13 cellular contexts compared by ENCODE assay signal in genomic region chr1:49331066-49331852, GRCh38.
DNase-seq lines count a peak whose midpoint lies in the region; ATAC-seq and TF ChIP-seq lines count a peak whose summit lies in the region.
"Had no signal": no experiment of that assay in that cellular context is flagged by ENCODE, and none has a peak within 500 bp of the region (broad histone marks: within the 10 kb centered on the region; RNA-seq: fewer than 3 reads in every experiment).

No MANE protein-coding gene starts in this region.

- no peaks in the 10 kb centered on the region for H3K27me3 ChIP-seq in PC-3 (ENCODE audit: low read length)
- no peaks in the 10 kb centered on the region for H3K27me3 ChIP-seq in mesenchymal stem cell (ENCODE audit: control insufficient read depth in 1 of 2, insufficient read depth in 1 of 2, low read length in 2 of 2)
- H3K27me3 ChIP-seq in testis = no peaks in the 10 kb centered on the region
- H3K27me3 ChIP-seq in breast epithelium = no peaks in the 10 kb centered on the region
- H3K27me3 ChIP-seq: BLaER1 treated with 17β-estradiol and CSF1 and Interleukin-3, amounts not matched to agents 10 nM and 100 nM had no signal

- DNase-seq in CD14-positive monocyte (ENCODE audit: low spot score) (peak; percentile 44), PC-3 (peak; percentile 48), mesenchymal stem cell (no peak), testis (peak; percentile 16), NOMO-1 treated with DMSO at 0.1 percent for 48 hours (lab: John Stamatoyannopoulos, UW; ENCODE audit: unreplicated experiment) (no peak), breast epithelium (ENCODE audit: low spot score in 2 of 2) (no peak)
- DNase-seq: Caco-2; CD4-positive, alpha-beta T cell; GDM1; H9 had no signal

- H3K4me3 ChIP-seq in PC-3 (ENCODE audit: low read length) (no peak overlapping the region), mesenchymal stem cell (ENCODE audit: insufficient read depth in 1 of 2, low read depth in 1 of 2, low read length in 2 of 2) (no peak overlapping the region), testis (peak overlapping the region in 1 of 2 donors; percentile 29), breast epithelium (no peak overlapping the region)
- H3K4me3 ChIP-seq: BLaER1 treated with 17β-estradiol and CSF1 and Interleukin-3, amounts not matched to agents 10 nM and 100 nM had no signal

- no peaks in the 10 kb centered on the region for H3K9me2 ChIP-seq in PC-3 (replicated peaks; ENCODE audit: low read length)

- no peaks in the 10 kb centered on the region for H3K79me2 ChIP-seq in PC-3 (ENCODE audit: low read length)

- no peaks in the 10 kb centered on the region for H3K36me3 Mint-ChIP-seq in CD14-positive monocyte

- no peak overlapping the region for H2AK5ac ChIP-seq in mesenchymal stem cell (ENCODE audit: low read length, severe bottlenecking)

- no peak overlapping the region for H2BK12ac ChIP-seq in mesenchymal stem cell (ENCODE audit: low read length in 2 of 2)

- no peak overlapping the region for H2BK120ac ChIP-seq in mesenchymal stem cell (ENCODE audit: low read depth, low read length)

- no peak overlapping the region for H3K4ac ChIP-seq in mesenchymal stem cell (ENCODE audit: low read depth in 1 of 2, low read length in 2 of 2)

- H2BK5ac ChIP-seq in mesenchymal stem cell (ENCODE audit: low read depth, low read length, poor library complexity, severe bottlenecking) = no peak overlapping the region

- H3K9me3 Mint-ChIP-seq in CD14-positive monocyte = peaks cover 2 to 15% (median 5%) of the 10 kb centered on the region in 7 donors
- H3K9me3 Mint-ChIP-seq: CD4-positive, alpha-beta T cell had no signal

- intact Hi-C loops in CD14-positive monocyte (cut with micrococcal nuclease) (no loop called here), PC-3 (cut with micrococcal nuclease) (no loop called here), testis (cut with DNase I; ENCODE audit: low total_unique reads) (no loop called here), breast epithelium (cut with DNase I; ENCODE audit: low total_unique reads) (no loop called here)

- H3K36me3 ChIP-seq in PC-3 (ENCODE audit: low read depth, low read length) = no peaks in the 10 kb centered on the region
- H3K36me3 ChIP-seq in mesenchymal stem cell (ENCODE audit: control insufficient read depth in 1 of 2, insufficient read depth in 2 of 2, low read depth in 1 of 2, low read length in 2 of 2) = no peaks in the 10 kb centered on the region
- no peaks in the 10 kb centered on the region for H3K36me3 ChIP-seq in testis (ENCODE audit: low read depth, missing control alignments)
- no peaks in the 10 kb centered on the region for H3K36me3 ChIP-seq in breast epithelium
- H3K36me3 ChIP-seq: BLaER1 treated with 17β-estradiol and CSF1 and Interleukin-3, amounts not matched to agents 10 nM and 100 nM had no signal

- no peaks in the 10 kb centered on the region for H3K27me3 Mint-ChIP-seq in CD14-positive monocyte (ENCODE audit: low read depth in 3 of 3)
- H3K27me3 Mint-ChIP-seq: B cell; CD4-positive, alpha-beta T cell had no signal

- POLR2A ChIA-PET in PC-3 (lab: Charles Lee; ENCODE audit: unreplicated experiment) = no interaction called here

- H4K20me1 ChIP-seq in PC-3 (ENCODE audit: low read length) = no peaks in the 10 kb centered on the region
- H4K20me1 ChIP-seq: BLaER1 treated with 17β-estradiol and CSF1 and Interleukin-3, amounts not matched to agents 10 nM and 100 nM had no signal

- H3K4me3 Mint-ChIP-seq in CD14-positive monocyte = no peak overlapping the region
- H3K4me3 Mint-ChIP-seq: B cell; CD4-positive, alpha-beta T cell; H9 had no signal

- no peak for TF ChIP-seq CTCF in CD14-positive monocyte (IDR thresholded peaks at IDR 0.05)
- no peak for TF ChIP-seq CTCF in PC-3 (conservative IDR thresholded peaks at IDR 0.05; ENCODE audit: low read depth, low read length)
- TF ChIP-seq CTCF in testis (IDR thresholded peaks at IDR 0.05) = no peak
- no peak for TF ChIP-seq CTCF in breast epithelium (IDR thresholded peaks at IDR 0.05)

- ATAC-seq in PC-3 = no peak; the same call in 1 of the 2 replicates
- no peak for ATAC-seq in GM19463 (IDR thresholded peaks at IDR 0.05; ENCODE audit: unreplicated experiment)

- peak overlapping the region; percentile 40 for H3K4me2 ChIP-seq in PC-3 (ENCODE audit: low read length)
- H3K4me2 ChIP-seq in mesenchymal stem cell (ENCODE audit: low read length, poor library complexity, severe bottlenecking) = no peak overlapping the region
- H3K4me2 ChIP-seq: BLaER1 treated with 17β-estradiol and CSF1 and Interleukin-3, amounts not matched to agents 10 nM and 100 nM had no signal

- H4K8ac ChIP-seq in mesenchymal stem cell (ENCODE audit: low read length) = no peak overlapping the region

- WGBS in mesenchymal stem cell = 76% methylated on average over 17 of the region's 17 CpGs
- WGBS in testis, 2 donors = 69 to 82% methylated on average over 12 to 17 of the region's 17 CpGs

- no peak overlapping the region for H3K14ac ChIP-seq in mesenchymal stem cell (ENCODE audit: low read length in 2 of 2)

- no peak overlapping the region for H3K27ac Mint-ChIP-seq in CD14-positive monocyte
- H3K27ac Mint-ChIP-seq: B cell; CD4-positive, alpha-beta T cell; H9 had no signal

- H3K27ac ChIP-seq in PC-3 (ENCODE audit: low read length) (peak overlapping the region; percentile 59), mesenchymal stem cell (ENCODE audit: low read length, poor library complexity, severe bottlenecking) (no peak overlapping the region), testis (no peak overlapping the region), breast epithelium (no peak overlapping the region)
- H3K27ac ChIP-seq: BLaER1 treated with 17β-estradiol and CSF1 and Interleukin-3, amounts not matched to agents 10 nM and 100 nM had no signal

- CTCF ChIA-PET in PC-3 (lab: Charles Lee) = no interaction called here

- H3K4me1 ChIP-seq in PC-3 (ENCODE audit: insufficient read depth, low read length) (peaks cover 23% of the 10 kb centered on the region), mesenchymal stem cell (ENCODE audit: control insufficient read depth, insufficient read depth, low read depth, low read length) (no peaks in the 10 kb centered on the region), testis (no peaks in the 10 kb centered on the region), breast epithelium (no peaks in the 10 kb centered on the region)
- H3K4me1 ChIP-seq: BLaER1 treated with 17β-estradiol and CSF1 and Interleukin-3, amounts not matched to agents 10 nM and 100 nM had no signal

- TF ChIP-seq POLR2A in testis (IDR thresholded peaks at IDR 0.05) = no peak
- no peak for TF ChIP-seq POLR2A in breast epithelium (IDR thresholded peaks at IDR 0.05)

- H3K18ac ChIP-seq in mesenchymal stem cell (ENCODE audit: low read depth in 1 of 2, low read length in 2 of 2) = no peak overlapping the region

- H3K79me1 ChIP-seq in mesenchymal stem cell (replicated peaks; ENCODE audit: low read length, poor library complexity, severe bottlenecking) = no peaks in the 10 kb centered on the region

- H3K23ac ChIP-seq in mesenchymal stem cell (ENCODE audit: low read length in 2 of 2) = no peak overlapping the region

- H4K91ac ChIP-seq in mesenchymal stem cell (ENCODE audit: low read length) = peak overlapping the region; percentile 59

- H2AFZ ChIP-seq in PC-3 (ENCODE audit: low read length) (peak overlapping the region; percentile 73), mesenchymal stem cell (ENCODE audit: low read depth, low read length) (no peak overlapping the region)

- H3K9ac ChIP-seq in PC-3 (ENCODE audit: low read length) = 0 out of 2 replicates have a peak overlapping the region, but pooled peaks have one; percentile 1
- no peak overlapping the region for H3K9ac ChIP-seq in mesenchymal stem cell (ENCODE audit: low read length)
- H3K9ac ChIP-seq: BLaER1 treated with 17β-estradiol and CSF1 and Interleukin-3, amounts not matched to agents 10 nM and 100 nM had no signal

- H3K9me3 ChIP-seq in PC-3 (ENCODE audit: low read length) = no peaks in the 10 kb centered on the region
- peaks cover 4% of the 10 kb centered on the region for H3K9me3 ChIP-seq in mesenchymal stem cell (ENCODE audit: control insufficient read depth, low read length)
- H3K9me3 ChIP-seq in testis = no peaks in the 10 kb centered on the region
- H3K9me3 ChIP-seq in breast epithelium = no peaks in the 10 kb centered on the region
- H3K9me3 ChIP-seq: BLaER1 treated with 17β-estradiol and CSF1 and Interleukin-3, amounts not matched to agents 10 nM and 100 nM; Caco-2 had no signal

- no peaks in the 10 kb centered on the region for H3K4me1 Mint-ChIP-seq in CD14-positive monocyte
- H3K4me1 Mint-ChIP-seq: B cell, H9 had no signal

- no peaks in the 10 kb centered on the region for H3F3A ChIP-seq in PC-3 (ENCODE audit: low read length, unreplicated experiment)

- no peak overlapping the region for H2BK15ac ChIP-seq in mesenchymal stem cell (ENCODE audit: low read depth, poor library complexity, severe bottlenecking)

- no TSS peak for BruUV-seq in PC-3 (replicated peaks; lab: Mats Ljungman, UMichigan)

Comparison
In these comparisons a context has a peak if more than half of its experiments do, and no peak if none do; other contexts are left out.
1. DNase-seq: peak in CD14-positive monocyte (single experiment), PC-3 (single experiment) and testis (single experiment); none in mesenchymal stem cell (single experiment), NOMO-1 treated with DMSO at 0.1 percent for 48 hours (single experiment) and breast epithelium (0 of 2).